In genomic region chr13:42992585-42993122, GRCh38 we compare ENCODE assay signal across 2 cellular contexts.
TF ChIP-seq lines count a peak whose summit lies in the region.

No MANE protein-coding gene starts in this region.

TF ChIP-seq in H1, 55 proteins besides CTCF, POLR2A, EP300 and RAD21:
- TF ChIP-seq CREB1 (IDR thresholded peaks at IDR 0.05): no peak
- TF ChIP-seq CHD2 (IDR thresholded peaks at IDR 0.05; ENCODE audit: low read length): no peak
- TF ChIP-seq TBP (IDR thresholded peaks at IDR 0.05; ENCODE audit: low read depth, low read length): no peak
- TF ChIP-seq RXRA (IDR thresholded peaks at IDR 0.05; ENCODE audit: insufficient read depth, low read depth, low read length): no peak
- TF ChIP-seq SAP30 (IDR thresholded peaks at IDR 0.05; ENCODE audit: insufficient read depth, insufficient replicate concordance, low read length): no peak
- TF ChIP-seq ATF3 (IDR thresholded peaks at IDR 0.05; ENCODE audit: insufficient read depth, low read depth, low read length): no peak
- no peak for TF ChIP-seq MAFK (IDR thresholded peaks at IDR 0.05; ENCODE audit: low read depth, low read length)

TF ChIP-seq in SK-N-SH, 30 proteins besides CTCF, POLR2A, EP300 and RAD21:
- TF ChIP-seq TEAD4 (IDR thresholded peaks at IDR 0.05; ENCODE audit: borderline replicate concordance, insufficient read depth) (no peak), ELF1 (IDR thresholded peaks at IDR 0.05) (no peak), FOXM1 (IDR thresholded peaks at IDR 0.05; ENCODE audit: low read depth) (no peak), NFIC (IDR thresholded peaks at IDR 0.05; ENCODE audit: borderline replicate concordance) (no peak), ZBTB33 (IDR thresholded peaks at IDR 0.05; ENCODE audit: borderline replicate concordance, low read depth) (no peak), SMC3 (IDR thresholded peaks at IDR 0.05; ENCODE audit: low read depth, low read length) (no peak), EZH2phosphoT487 (IDR thresholded peaks at IDR 0.05; ENCODE audit: borderline replicate concordance, low read depth) (no peak), TAF1 (IDR thresholded peaks at IDR 0.05; ENCODE audit: borderline replicate concordance, low read depth, low read length) (no peak), TCF12 (IDR thresholded peaks at IDR 0.05) (no peak), IRF3 (IDR thresholded peaks at IDR 0.05; ENCODE audit: low read depth, low read length) (no peak), MEF2A (IDR thresholded peaks at IDR 0.05; ENCODE audit: borderline replicate concordance, low read depth) (no peak), USF2 (IDR thresholded peaks at IDR 0.05; ENCODE audit: borderline replicate concordance, low read depth, low read length) (no peak), GATA2 (CRISPR knock-in tag; IDR thresholded peaks at IDR 0.05) (no peak), POLR2AphosphoS5 (IDR thresholded peaks at IDR 0.05; ENCODE audit: low read depth, low read length) (no peak), FOXJ3 (CRISPR knock-in tag; IDR thresholded peaks at IDR 0.05) (no peak), SIN3A (IDR thresholded peaks at IDR 0.05; ENCODE audit: borderline replicate concordance, low read depth, low read length) (no peak), MXI1 (IDR thresholded peaks at IDR 0.05; ENCODE audit: low read depth, low read length) (no peak)
